In genomic region chr11:4094348-4095291, GRCh38 we compare ENCODE assay signal across 8 cellular contexts. TPM values are rescaled to one million over a fixed set of nuclear protein-coding genes. Genes with fewer than 3 reads are reported as not detected.
A peak's percentile ranks its signal among the peaks of the same experiment; 100 is the strongest.
DNase-seq lines count a peak whose midpoint lies in the region; ATAC-seq and TF ChIP-seq lines count a peak whose summit lies in the region.

RRM1 (plus strand) TSS chr11:4094799; CDS start chr11:4095013, 214 bp downstream.

- DNase-seq in GM13977 (ENCODE audit: low spot score) (peak; percentile 92), NCI-H1694 (lab: John Stamatoyannopoulos, UW) (peak; percentile 88), amniotic stem cell (lab: John Stamatoyannopoulos, UW) (peak; percentile 91), left cardiac atrium (peak; percentile 97), posterior vena cava (ENCODE audit: low spot score) (peak; percentile 98), upper lobe of right lung (peak; percentile 96)

- H3K36me3 Mint-ChIP-seq in T-helper 1 cell treated with Interleukin-12 subunit alpha and Interleukin-12 subunit beta and Interleukin-4 antibody, amounts not matched to agents 30 μg/mL and 1 μg/mL, for 36 hours (ENCODE audit: low read depth): peaks cover 31% of the 10 kb centered on the region

- no peaks in the 10 kb centered on the region for H3K27me3 Mint-ChIP-seq in T-helper 1 cell treated with Interleukin-12 subunit alpha and Interleukin-12 subunit beta and Interleukin-4 antibody, amounts not matched to agents 30 μg/mL and 1 μg/mL, for 36 hours (ENCODE audit: low read depth)

- ATAC-seq in HG02884 (IDR thresholded peaks at IDR 0.05; ENCODE audit: unreplicated experiment) (peak; percentile 94), left cardiac atrium (peak; percentile 99), upper lobe of right lung (peak; percentile 99)

- no peak for TF ChIP-seq CTCF in GM13977 (IDR thresholded peaks at IDR 0.05; ENCODE audit: extremely low read depth, insufficient read depth, missing control alignments)
- no peak for TF ChIP-seq CTCF in upper lobe of right lung (IDR thresholded peaks at IDR 0.05)

- H3K27me3 ChIP-seq in upper lobe of right lung: no peaks in the 10 kb centered on the region

- H3K36me3 ChIP-seq in upper lobe of right lung: peaks cover 7% of the 10 kb centered on the region

- peaks cover 72% of the 10 kb centered on the region for H3K4me1 Mint-ChIP-seq in T-helper 1 cell treated with Interleukin-12 subunit alpha and Interleukin-12 subunit beta and Interleukin-4 antibody, amounts not matched to agents 30 μg/mL and 1 μg/mL, for 36 hours (ENCODE audit: low read depth)

- H3K27ac Mint-ChIP-seq in T-helper 1 cell treated with Interleukin-12 subunit alpha and Interleukin-12 subunit beta and Interleukin-4 antibody, amounts not matched to agents 30 μg/mL and 1 μg/mL, for 36 hours: peak within 1 kb of the TSS; percentile 98

- H3K4me1 ChIP-seq in upper lobe of right lung: peaks cover 5% of the 10 kb centered on the region

- peak within 1 kb of the TSS; percentile 98 for H3K4me3 Mint-ChIP-seq in T-helper 1 cell treated with Interleukin-12 subunit alpha and Interleukin-12 subunit beta and Interleukin-4 antibody, amounts not matched to agents 30 μg/mL and 1 μg/mL, for 36 hours

- no peaks in the 10 kb centered on the region for H3K9me3 Mint-ChIP-seq in T-helper 1 cell treated with Interleukin-12 subunit alpha and Interleukin-12 subunit beta and Interleukin-4 antibody, amounts not matched to agents 30 μg/mL and 1 μg/mL, for 36 hours

- in situ Hi-C loops in GM13977 (cut with MboI; ENCODE audit: low pct_unique_long_range_greater_than_20kb, low sequenced_read_pairs, unreplicated experiment): no loop called here

- H3K4me3 ChIP-seq in upper lobe of right lung: peak within 1 kb of the TSS; percentile 81

- intact Hi-C loops in left cardiac atrium (cut with DNase I) (no loop called here), posterior vena cava (cut with DNase I) (no loop called here), upper lobe of right lung (cut with DNase I) (no loop called here)

- peak within 1 kb of the TSS; percentile 95 for H3K27ac ChIP-seq in upper lobe of right lung

- no peaks in the 10 kb centered on the region for H3K9me3 ChIP-seq in upper lobe of right lung

RNA-seq across cellular contexts. Expression of gene RRM1, which starts in this region (rescaled TPM):
- total RNA-seq in left cardiac atrium: 10 to 100 TPM; 21.6 to 31.0 TPM
- total RNA-seq in posterior vena cava: 10 to 100 TPM; 25.6 to 35.7 TPM
- total RNA-seq in upper lobe of right lung: 28.0 TPM

Comparison
In these comparisons a context has a peak if more than half of its experiments do, and no peak if none do; other contexts are left out.
1. Peak in every context shown above with its lines: DNase-seq, ATAC-seq, H3K4me3 ChIP-seq and H3K27ac ChIP-seq.